In genomic region chr5:112968411-112969106, GRCh38 we compare ENCODE assay signal across 1 cellular context.
TF ChIP-seq lines count a peak whose summit lies in the region.

No MANE protein-coding gene starts in this region.

TF ChIP-seq in HepG2, 621 proteins besides CTCF, POLR2A, EP300 and RAD21 (continued from another document):
- TF ChIP-seq KIAA2018 (CRISPR knock-in tag; IDR thresholded peaks at IDR 0.05; ENCODE audit: borderline replicate concordance) (no peak), NBN (conservative IDR thresholded peaks at IDR 0.05) (no peak), ATF2 (CRISPR knock-in tag; IDR thresholded peaks at IDR 0.05) (peak; percentile 83), TP53 (CRISPR knock-in tag; conservative IDR thresholded peaks at IDR 0.05) (no peak), ZBTB38 (CRISPR knock-in tag; IDR thresholded peaks at IDR 0.05) (no peak), FOXO1 (CRISPR knock-in tag; IDR thresholded peaks at IDR 0.05) (peak; percentile 28; the same call in 1 of the 2 replicates), PHF8 (CRISPR knock-in tag; IDR thresholded peaks at IDR 0.05) (peak; percentile 14; the same call in 1 of the 2 replicates), MED1 (CRISPR knock-in tag; IDR thresholded peaks at IDR 0.05) (peak; percentile 63; the same call in 1 of the 2 replicates), ZNF224 (CRISPR knock-in tag; IDR thresholded peaks at IDR 0.05) (no peak), RXRB (CRISPR knock-in tag; IDR thresholded peaks at IDR 0.05; ENCODE audit: borderline replicate concordance) (peak; percentile 46), ZGPAT (CRISPR knock-in tag; IDR thresholded peaks at IDR 0.05) (peak; percentile 64), SALL1 (CRISPR knock-in tag; IDR thresholded peaks at IDR 0.05) (peak; percentile 37; the same call in 1 of the 2 replicates), SAP130 (CRISPR knock-in tag; IDR thresholded peaks at IDR 0.05; ENCODE audit: low read depth) (peak; percentile 56), NCOA2 (CRISPR knock-in tag; IDR thresholded peaks at IDR 0.05) (peak; percentile 87), ZNF160 (CRISPR knock-in tag; IDR thresholded peaks at IDR 0.05) (no peak), RARA (CRISPR knock-in tag; IDR thresholded peaks at IDR 0.05) (peak; percentile 72), KLF16 (CRISPR knock-in tag; IDR thresholded peaks at IDR 0.05) (peak in 1 of 2 experiments; percentile 54; a peak in 1 of 4 replicates), PAXIP1 (CRISPR knock-in tag; conservative IDR thresholded peaks at IDR 0.05) (peak; percentile 79), ZNF619 (CRISPR knock-in tag; IDR thresholded peaks at IDR 0.05) (no peak), ZSCAN9 (CRISPR knock-in tag; IDR thresholded peaks at IDR 0.05; ENCODE audit: borderline replicate concordance) (0 out of 2 replicates have a peak, but pooled peaks have one; percentile 24)
